ENCODE assay signal across 23 cellular contexts in genomic region chr1:173453982-173454381, GRCh38. TPM values are rescaled to one million over a fixed set of nuclear protein-coding genes. Genes with fewer than 3 reads are reported as not detected.
DNase-seq lines count a peak whose midpoint lies in the region; ATAC-seq and TF ChIP-seq lines count a peak whose summit lies in the region.
"Had no signal": no experiment of that assay in that cellular context is flagged by ENCODE, and none has a peak within 500 bp of the region (broad histone marks: within the 10 kb centered on the region; RNA-seq: fewer than 3 reads in every experiment).

No MANE protein-coding gene starts in this region.

- POLR2A ChIA-PET in HEK293T (lab: Yijun Ruan, JAX), result no interaction called here

- H3K79me2 ChIP-seq in ACC112 (ENCODE audit: control insufficient read depth, insufficient read depth, low read length, unreplicated experiment) (no peaks in the 10 kb centered on the region), hepatocyte (peaks cover 3% of the 10 kb centered on the region)

- no peaks in the 10 kb centered on the region for H4K20me1 ChIP-seq in hepatocyte (ENCODE audit: insufficient read depth, poor library complexity, severe bottlenecking)

- H3K9me3 ChIP-seq in hepatocyte (ENCODE audit: low read depth), result no peaks in the 10 kb centered on the region
- H3K9me3 ChIP-seq: SJCRH30, transverse colon had no signal

- CTCF ChIA-PET in HEK293T (lab: Yijun Ruan, JAX), result no interaction called here

- H3K27ac ChIP-seq in ACC112 (ENCODE audit: low read depth, low read length), result peak overlapping the region; percentile 65
- H3K27ac ChIP-seq in hepatocyte, result peak overlapping the region; percentile 47
- H3K27ac ChIP-seq: SJCRH30, transverse colon had no signal

- H3K27me3 ChIP-seq in ACC112 (ENCODE audit: insufficient read depth, low read length) (no peaks in the 10 kb centered on the region), hepatocyte (no peaks in the 10 kb centered on the region)
- H3K27me3 ChIP-seq: dorsolateral prefrontal cortex, SJCRH30, transverse colon had no signal

- H3K36me3 ChIP-seq in ACC112 (ENCODE audit: insufficient read depth, low read length) (no peaks in the 10 kb centered on the region), hepatocyte (replicated peaks; ENCODE audit: insufficient read depth, low read depth) (no peaks in the 10 kb centered on the region)
- H3K36me3 ChIP-seq: SJCRH30, transverse colon had no signal

- peak; percentile 30 for DNase-seq in HCEC 1CT
- DNase-seq in astrocyte of the hippocampus (ENCODE audit: low read depth, low spot score), result peak; percentile 34
- no peak for DNase-seq in hepatocyte (ENCODE audit: low spot score)
- no peak for DNase-seq in HEK293T (ENCODE audit: extremely low spot score)
- DNase-seq in NCI-H1092 (lab: John Stamatoyannopoulos, UW), result no peak
- DNase-seq in RPMI8226, result no peak
- DNase-seq: activated CD4-positive, alpha-beta T cell treated with anti-CD3 and anti-CD28 coated beads for 48 hours; activated CD8-positive, alpha-beta memory T cell treated with anti-CD3 and anti-CD28 coated beads, Interleukin-2, amount 50 U/mL, for 48 hours; activated naive CD4-positive, alpha-beta T cell; DND-41; dorsolateral prefrontal cortex; hypothalamus; mesendoderm; NCI-H1048; NCI-H69; OCI-M1; SJCRH30; stimulated activated naive CD4-positive, alpha-beta T cell; T1000; transverse colon had no signal

- peaks cover 12% of the 10 kb centered on the region for H3K4me1 ChIP-seq in ACC112 (ENCODE audit: control insufficient read depth, insufficient read depth, low read length, unreplicated experiment)
- no peaks in the 10 kb centered on the region for H3K4me1 ChIP-seq in hepatocyte (ENCODE audit: insufficient read depth)
- H3K4me1 ChIP-seq: transverse colon had no signal

- no peak for ATAC-seq in HG02759 (IDR thresholded peaks at IDR 0.05; ENCODE audit: unreplicated experiment)
- ATAC-seq: esophagus mucosa had no signal

- no peaks in the 10 kb centered on the region for H3K9me2 ChIP-seq in hepatocyte (replicated peaks; ENCODE audit: insufficient read depth)

- no peak for TF ChIP-seq CTCF in hepatocyte (IDR thresholded peaks at IDR 0.05; ENCODE audit: poor library complexity)

- peak overlapping the region; percentile 20 for H2AFZ ChIP-seq in ACC112 (ENCODE audit: low read length, unreplicated experiment)
- no peak overlapping the region for H2AFZ ChIP-seq in hepatocyte

- H3K4me3 ChIP-seq in ACC112 (ENCODE audit: low read depth, low read length) (no peak overlapping the region), hepatocyte (no peak overlapping the region)
- H3K4me3 ChIP-seq: dorsolateral prefrontal cortex, SJCRH30, transverse colon had no signal

- H3K4me2 ChIP-seq in hepatocyte, result no peak overlapping the region

TF ChIP-seq in HEK293T, 16 proteins besides CTCF, POLR2A, EP300 and RAD21:
- TF ChIP-seq TARDBP (IDR thresholded peaks at IDR 0.05), result no peak
- TF ChIP-seq CTBP1 (IDR thresholded peaks at IDR 0.05; ENCODE audit: borderline replicate concordance), result no peak
- TF ChIP-seq PKNOX1 (IDR thresholded peaks at IDR 0.05), result no peak
- no peak for TF ChIP-seq ZNF384 (IDR thresholded peaks at IDR 0.05)
- TF ChIP-seq FOXM1 (IDR thresholded peaks at IDR 0.05; ENCODE audit: borderline replicate concordance), result no peak
- no peak for TF ChIP-seq LEF1 (IDR thresholded peaks at IDR 0.05; ENCODE audit: borderline replicate concordance)
- no peak for TF ChIP-seq SUZ12 (IDR thresholded peaks at IDR 0.05)
- no peak for TF ChIP-seq FOXK2 (IDR thresholded peaks at IDR 0.05)
- TF ChIP-seq HDGF (IDR thresholded peaks at IDR 0.05; ENCODE audit: borderline replicate concordance), result no peak
- TF ChIP-seq ELF4 (IDR thresholded peaks at IDR 0.05), result no peak
- no peak for TF ChIP-seq ARNT (IDR thresholded peaks at IDR 0.05)
- TF ChIP-seq L3MBTL2 (conservative IDR thresholded peaks at IDR 0.05), result no peak
- TF ChIP-seq FOXA1 (IDR thresholded peaks at IDR 0.05), result no peak
- no peak for TF ChIP-seq BHLHE40 (IDR thresholded peaks at IDR 0.05; ENCODE audit: borderline replicate concordance)
- TF ChIP-seq NFRKB (IDR thresholded peaks at IDR 0.05), result no peak
- TF ChIP-seq SP1 (IDR thresholded peaks at IDR 0.05), result no peak

RNA-seq across cellular contexts. Expression of gene PRDX6, which starts 23.2 kb away (rescaled TPM):
- 350 and 371 TPM in 2 replicates for total RNA-seq in hepatocyte
- polyA plus RNA-seq in hepatocyte, result 400 and 401 TPM in 2 replicates

Comparison
In these comparisons a context has a peak if more than half of its experiments do, and no peak if none do; other contexts are left out.
1. DNase-seq: peak in HCEC 1CT (single experiment) and astrocyte of the hippocampus (single experiment); none in hepatocyte (single experiment), HEK293T (single experiment), NCI-H1092 (single experiment) and RPMI8226 (single experiment).